Comparison of ENCODE assay signal across 1 cellular context in the genomic region with DNA sequence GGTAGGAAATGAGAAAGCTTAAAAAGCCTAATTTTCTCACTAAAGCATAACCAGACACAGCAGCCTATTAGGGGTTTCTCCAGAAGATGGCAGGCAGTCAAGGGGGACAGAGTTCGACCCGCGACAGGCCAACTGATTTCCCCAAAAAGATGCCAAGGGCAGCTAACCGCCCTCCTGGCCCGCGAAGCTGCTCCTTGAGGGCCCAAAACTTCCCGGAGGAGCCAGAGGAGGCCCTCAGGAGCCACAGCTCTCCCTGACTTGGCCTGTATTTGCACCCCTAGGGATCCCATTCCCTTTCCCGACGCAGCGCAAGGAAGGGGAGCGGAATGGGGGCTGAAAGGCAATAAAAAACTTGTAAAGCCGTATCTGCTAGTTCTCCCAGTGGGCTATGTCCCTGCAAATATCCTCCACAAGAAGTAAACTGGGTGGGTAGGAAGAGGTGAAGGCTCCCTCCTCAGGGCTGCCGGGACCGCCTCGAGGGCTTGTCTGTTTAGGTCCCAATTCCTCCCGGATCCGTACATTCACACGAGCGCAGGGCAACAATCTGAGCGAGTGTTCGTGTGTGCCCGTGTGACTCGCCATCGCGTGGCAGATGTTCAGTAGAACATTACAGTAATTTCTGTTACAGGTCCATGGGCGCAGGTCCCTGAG.
A peak's percentile ranks its signal among the peaks of the same experiment; 100 is the strongest.
TF ChIP-seq lines count a peak whose summit lies in the region.

No MANE protein-coding gene starts in this region.

TF ChIP-seq in HepG2, 621 proteins besides CTCF, POLR2A, EP300 and RAD21 (continued from another document and continues in another):
- TF ChIP-seq, protein P1, sequence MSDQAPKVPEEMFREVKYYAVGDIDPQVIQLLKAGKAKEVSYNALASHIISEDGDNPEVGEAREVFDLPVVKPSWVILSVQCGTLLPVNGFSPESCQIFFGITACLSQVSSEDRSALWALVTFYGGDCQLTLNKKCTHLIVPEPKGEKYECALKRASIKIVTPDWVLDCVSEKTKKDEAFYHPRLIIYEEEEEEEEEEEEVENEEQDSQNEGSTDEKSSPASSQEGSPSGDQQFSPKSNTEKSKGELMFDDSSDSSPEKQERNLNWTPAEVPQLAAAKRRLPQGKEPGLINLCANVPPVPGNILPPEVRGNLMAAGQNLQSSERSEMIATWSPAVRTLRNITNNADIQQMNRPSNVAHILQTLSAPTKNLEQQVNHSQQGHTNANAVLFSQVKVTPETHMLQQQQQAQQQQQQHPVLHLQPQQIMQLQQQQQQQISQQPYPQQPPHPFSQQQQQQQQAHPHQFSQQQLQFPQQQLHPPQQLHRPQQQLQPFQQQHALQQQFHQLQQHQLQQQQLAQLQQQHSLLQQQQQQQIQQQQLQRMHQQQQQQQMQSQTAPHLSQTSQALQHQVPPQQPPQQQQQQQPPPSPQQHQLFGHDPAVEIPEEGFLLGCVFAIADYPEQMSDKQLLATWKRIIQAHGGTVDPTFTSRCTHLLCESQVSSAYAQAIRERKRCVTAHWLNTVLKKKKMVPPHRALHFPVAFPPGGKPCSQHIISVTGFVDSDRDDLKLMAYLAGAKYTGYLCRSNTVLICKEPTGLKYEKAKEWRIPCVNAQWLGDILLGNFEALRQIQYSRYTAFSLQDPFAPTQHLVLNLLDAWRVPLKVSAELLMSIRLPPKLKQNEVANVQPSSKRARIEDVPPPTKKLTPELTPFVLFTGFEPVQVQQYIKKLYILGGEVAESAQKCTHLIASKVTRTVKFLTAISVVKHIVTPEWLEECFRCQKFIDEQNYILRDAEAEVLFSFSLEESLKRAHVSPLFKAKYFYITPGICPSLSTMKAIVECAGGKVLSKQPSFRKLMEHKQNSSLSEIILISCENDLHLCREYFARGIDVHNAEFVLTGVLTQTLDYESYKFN (CRISPR knock-in tag; conservative IDR thresholded peaks at IDR 0.05), result no peak
- TF ChIP-seq NR2F2 (IDR thresholded peaks at IDR 0.05; ENCODE audit: borderline replicate concordance, low read depth) (peak; percentile 35; the same call in 1 of the 2 replicates), ZNF740 (CRISPR knock-in tag; IDR thresholded peaks at IDR 0.05) (no peak), IRX3 (CRISPR knock-in tag; IDR thresholded peaks at IDR 0.05; ENCODE audit: borderline replicate concordance, low read depth) (peak; percentile 1; the same call in 1 of the 2 replicates), ZNF362 (CRISPR knock-in tag; IDR thresholded peaks at IDR 0.05; ENCODE audit: borderline replicate concordance) (no peak), ZBTB3 (CRISPR knock-in tag; IDR thresholded peaks at IDR 0.05; ENCODE audit: borderline replicate concordance, low read depth) (no peak; the same call in 1 of the 2 replicates), ZNF672 (CRISPR knock-in tag; IDR thresholded peaks at IDR 0.05) (no peak), RNF2 (conservative IDR thresholded peaks at IDR 0.05; ENCODE audit: low read depth) (peak; percentile 85), ATM (IDR thresholded peaks at IDR 0.05; ENCODE audit: borderline replicate concordance) (no peak), TBP (CRISPR knock-in tag; IDR thresholded peaks at IDR 0.05) (no peak), ZBTB1 (CRISPR knock-in tag; IDR thresholded peaks at IDR 0.05; ENCODE audit: borderline replicate concordance) (no peak), NFRKB (IDR thresholded peaks at IDR 0.05) (no peak), ZBED4 (CRISPR knock-in tag; IDR thresholded peaks at IDR 0.05; ENCODE audit: borderline replicate concordance) (no peak), ZNF17 (CRISPR knock-in tag; IDR thresholded peaks at IDR 0.05) (0 out of 2 replicates have a peak, but pooled peaks have one; percentile 90), ZNF446 (CRISPR knock-in tag; IDR thresholded peaks at IDR 0.05) (no peak), ZNF530 (CRISPR knock-in tag; IDR thresholded peaks at IDR 0.05; ENCODE audit: low read depth) (no peak; the same call in 1 of the 2 replicates), ZNF331 (CRISPR knock-in tag; IDR thresholded peaks at IDR 0.05) (no peak), MTF1 (CRISPR knock-in tag; IDR thresholded peaks at IDR 0.05) (no peak), ZNF124 (CRISPR knock-in tag; IDR thresholded peaks at IDR 0.05) (0 out of 2 replicates have a peak, but pooled peaks have one; percentile 14), MAX (IDR thresholded peaks at IDR 0.05) (no peak), SALL1 (CRISPR knock-in tag; IDR thresholded peaks at IDR 0.05) (no peak), ZNF576 (CRISPR knock-in tag; IDR thresholded peaks at IDR 0.05) (no peak), U2AF1 (optimal IDR thresholded peaks at IDR 0.05; ENCODE audit: low read depth, low read length) (no peak), ZNF343 (CRISPR knock-in tag; IDR thresholded peaks at IDR 0.05) (no peak), FLYWCH1 (CRISPR knock-in tag; IDR thresholded peaks at IDR 0.05) (peak; percentile 61; the same call in 1 of the 2 replicates)
- TF ChIP-seq, protein P2, sequence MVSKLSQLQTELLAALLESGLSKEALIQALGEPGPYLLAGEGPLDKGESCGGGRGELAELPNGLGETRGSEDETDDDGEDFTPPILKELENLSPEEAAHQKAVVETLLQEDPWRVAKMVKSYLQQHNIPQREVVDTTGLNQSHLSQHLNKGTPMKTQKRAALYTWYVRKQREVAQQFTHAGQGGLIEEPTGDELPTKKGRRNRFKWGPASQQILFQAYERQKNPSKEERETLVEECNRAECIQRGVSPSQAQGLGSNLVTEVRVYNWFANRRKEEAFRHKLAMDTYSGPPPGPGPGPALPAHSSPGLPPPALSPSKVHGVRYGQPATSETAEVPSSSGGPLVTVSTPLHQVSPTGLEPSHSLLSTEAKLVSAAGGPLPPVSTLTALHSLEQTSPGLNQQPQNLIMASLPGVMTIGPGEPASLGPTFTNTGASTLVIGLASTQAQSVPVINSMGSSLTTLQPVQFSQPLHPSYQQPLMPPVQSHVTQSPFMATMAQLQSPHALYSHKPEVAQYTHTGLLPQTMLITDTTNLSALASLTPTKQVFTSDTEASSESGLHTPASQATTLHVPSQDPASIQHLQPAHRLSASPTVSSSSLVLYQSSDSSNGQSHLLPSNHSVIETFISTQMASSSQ (IDR thresholded peaks at IDR 0.05; ENCODE audit: low read depth), result no peak
- TF ChIP-seq, protein P2 (CRISPR knock-in tag; IDR thresholded peaks at IDR 0.05; ENCODE audit: borderline replicate concordance), result no peak
- TF ChIP-seq, protein P3, sequence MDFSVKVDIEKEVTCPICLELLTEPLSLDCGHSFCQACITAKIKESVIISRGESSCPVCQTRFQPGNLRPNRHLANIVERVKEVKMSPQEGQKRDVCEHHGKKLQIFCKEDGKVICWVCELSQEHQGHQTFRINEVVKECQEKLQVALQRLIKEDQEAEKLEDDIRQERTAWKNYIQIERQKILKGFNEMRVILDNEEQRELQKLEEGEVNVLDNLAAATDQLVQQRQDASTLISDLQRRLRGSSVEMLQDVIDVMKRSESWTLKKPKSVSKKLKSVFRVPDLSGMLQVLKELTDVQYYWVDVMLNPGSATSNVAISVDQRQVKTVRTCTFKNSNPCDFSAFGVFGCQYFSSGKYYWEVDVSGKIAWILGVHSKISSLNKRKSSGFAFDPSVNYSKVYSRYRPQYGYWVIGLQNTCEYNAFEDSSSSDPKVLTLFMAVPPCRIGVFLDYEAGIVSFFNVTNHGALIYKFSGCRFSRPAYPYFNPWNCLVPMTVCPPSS (IDR thresholded peaks at IDR 0.05), result no peak
- TF ChIP-seq, protein P4, sequence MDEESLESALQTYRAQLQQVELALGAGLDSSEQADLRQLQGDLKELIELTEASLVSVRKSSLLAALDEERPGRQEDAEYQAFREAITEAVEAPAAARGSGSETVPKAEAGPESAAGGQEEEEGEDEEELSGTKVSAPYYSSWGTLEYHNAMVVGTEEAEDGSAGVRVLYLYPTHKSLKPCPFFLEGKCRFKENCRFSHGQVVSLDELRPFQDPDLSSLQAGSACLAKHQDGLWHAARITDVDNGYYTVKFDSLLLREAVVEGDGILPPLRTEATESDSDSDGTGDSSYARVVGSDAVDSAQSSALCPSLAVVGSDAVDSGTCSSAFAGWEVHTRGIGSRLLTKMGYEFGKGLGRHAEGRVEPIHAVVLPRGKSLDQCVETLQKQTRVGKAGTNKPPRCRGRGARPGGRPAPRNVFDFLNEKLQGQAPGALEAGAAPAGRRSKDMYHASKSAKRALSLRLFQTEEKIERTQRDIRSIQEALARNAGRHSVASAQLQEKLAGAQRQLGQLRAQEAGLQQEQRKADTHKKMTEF (CRISPR knock-in tag; IDR thresholded peaks at IDR 0.05), result no peak
- TF ChIP-seq, protein P5, sequence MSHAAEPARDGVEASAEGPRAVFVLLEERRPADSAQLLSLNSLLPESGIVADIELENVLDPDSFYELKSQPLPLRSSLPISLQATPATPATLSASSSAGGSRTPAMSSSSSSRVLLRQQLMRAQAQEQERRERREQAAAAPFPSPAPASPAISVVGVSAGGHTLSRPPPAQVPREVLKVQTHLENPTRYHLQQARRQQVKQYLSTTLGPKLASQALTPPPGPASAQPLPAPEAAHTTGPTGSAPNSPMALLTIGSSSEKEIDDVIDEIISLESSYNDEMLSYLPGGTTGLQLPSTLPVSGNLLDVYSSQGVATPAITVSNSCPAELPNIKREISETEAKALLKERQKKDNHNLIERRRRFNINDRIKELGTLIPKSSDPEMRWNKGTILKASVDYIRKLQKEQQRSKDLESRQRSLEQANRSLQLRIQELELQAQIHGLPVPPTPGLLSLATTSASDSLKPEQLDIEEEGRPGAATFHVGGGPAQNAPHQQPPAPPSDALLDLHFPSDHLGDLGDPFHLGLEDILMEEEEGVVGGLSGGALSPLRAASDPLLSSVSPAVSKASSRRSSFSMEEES (CRISPR knock-in tag; IDR thresholded peaks at IDR 0.05), result no peak
